Comparison of ENCODE assay signal across 2 cellular contexts in genomic region chr11:76237914-76238313, GRCh38.
TF ChIP-seq lines count a peak whose summit lies in the region.

No MANE protein-coding gene starts in this region.

TF ChIP-seq in IMR-90, 13 proteins besides CTCF, POLR2A, EP300 and RAD21:
- TF ChIP-seq CHD1 (IDR thresholded peaks at IDR 0.05; ENCODE audit: low read depth, low read length) (no peak), RCOR1 (IDR thresholded peaks at IDR 0.05; ENCODE audit: insufficient replicate concordance, low read length) (no peak), RFX5 (IDR thresholded peaks at IDR 0.05; ENCODE audit: low read depth, low read length) (no peak), CEBPB (IDR thresholded peaks at IDR 0.05; ENCODE audit: low read depth, low read length) (no peak), BHLHE40 (IDR thresholded peaks at IDR 0.05; ENCODE audit: low read depth, low read length) (no peak), ELK1 (IDR thresholded peaks at IDR 0.05; ENCODE audit: borderline replicate concordance, low read depth, low read length) (no peak), USF2 (IDR thresholded peaks at IDR 0.05; ENCODE audit: low read depth, low read length) (no peak), MAFK (IDR thresholded peaks at IDR 0.05; ENCODE audit: low read depth, low read length) (no peak), MAZ (IDR thresholded peaks at IDR 0.05; ENCODE audit: borderline replicate concordance, low read depth, low read length) (no peak), MXI1 (IDR thresholded peaks at IDR 0.05; ENCODE audit: borderline replicate concordance, low read depth, low read length) (no peak), NFE2L2 (IDR thresholded peaks at IDR 0.05; ENCODE audit: low read depth, low read length) (no peak), FOS (IDR thresholded peaks at IDR 0.05; ENCODE audit: low read depth, low read length) (no peak), SMC3 (IDR thresholded peaks at IDR 0.05; ENCODE audit: low read depth, low read length) (no peak)

TF ChIP-seq in K562, 482 proteins besides CTCF, POLR2A, EP300 and RAD21 (continues in another document):
- TF ChIP-seq SMARCA5 (IDR thresholded peaks at IDR 0.05), result peak; percentile 77; the same call in 1 of the 2 replicates
- peak; percentile 99 for TF ChIP-seq ZFP36 (IDR thresholded peaks at IDR 0.05; ENCODE audit: low read depth, low read length, partially characterized antibody)
- TF ChIP-seq NFE2 (IDR thresholded peaks at IDR 0.05; ENCODE audit: low read depth), result no peak
- TF ChIP-seq ZNF436 (CRISPR knock-in tag; IDR thresholded peaks at IDR 0.05), result peak; percentile 94
- no peak for TF ChIP-seq CCNT2 (IDR thresholded peaks at IDR 0.05; ENCODE audit: borderline replicate concordance, extremely low read depth, insufficient read length, low read depth, low read length)
- TF ChIP-seq ZNF77 (CRISPR knock-in tag; IDR thresholded peaks at IDR 0.05), result no peak
- TF ChIP-seq VEZF1 (CRISPR knock-in tag; IDR thresholded peaks at IDR 0.05), result peak; percentile 50
- no peak for TF ChIP-seq TBL1XR1 (IDR thresholded peaks at IDR 0.05; ENCODE audit: low read length in 2 of 2)
- TF ChIP-seq ZNF146 (CRISPR knock-in tag; IDR thresholded peaks at IDR 0.05; ENCODE audit: unreplicated experiment), result no peak
- TF ChIP-seq CTCFL (IDR thresholded peaks at IDR 0.05; ENCODE audit: borderline replicate concordance, insufficient read depth, low read depth, low read length, poor library complexity, severe bottlenecking), result peak; percentile 12
- TF ChIP-seq RBM25 (IDR thresholded peaks at IDR 0.05; ENCODE audit: low read depth, low read length, severe bottlenecking), result peak; percentile 93
- TF ChIP-seq BCOR (IDR thresholded peaks at IDR 0.05), result peak; percentile 83
- TF ChIP-seq HDAC2 (IDR thresholded peaks at IDR 0.05), result peak; percentile 55; the same call in 1 of the 2 replicates
- TF ChIP-seq SPI1 (IDR thresholded peaks at IDR 0.05; ENCODE audit: borderline replicate concordance, low read depth, low read length), result peak; percentile 82
- TF ChIP-seq ZNF609 (CRISPR knock-in tag; IDR thresholded peaks at IDR 0.05; ENCODE audit: borderline replicate concordance), result no peak
- no peak for TF ChIP-seq E2F1 (CRISPR knock-in tag; IDR thresholded peaks at IDR 0.05)
- TF ChIP-seq RCOR1 (IDR thresholded peaks at IDR 0.05; ENCODE audit: borderline replicate concordance in 1 of 2, low read depth in 2 of 2, low read length in 2 of 2), result peak in 1 of 2 experiments; percentile 64; a peak in 1 of 4 replicates
- TF ChIP-seq ZNF274 (IDR thresholded peaks at IDR 0.05; ENCODE audit: borderline replicate concordance, low read depth, low read length), result no peak
- no peak for TF ChIP-seq EGR1 (conservative IDR thresholded peaks at IDR 0.05)
- peak; percentile 20; the same call in 1 of the 2 replicates for TF ChIP-seq ZNF316 (IDR thresholded peaks at IDR 0.05)
- TF ChIP-seq PKNOX1 (IDR thresholded peaks at IDR 0.05), result peak; percentile 67
- TF ChIP-seq BRD4 (IDR thresholded peaks at IDR 0.05), result no peak
- no peak for TF ChIP-seq RREB1 (CRISPR knock-in tag; IDR thresholded peaks at IDR 0.05)
- TF ChIP-seq KDM1A (IDR thresholded peaks at IDR 0.05), result peak; percentile 61 to 77
- TF ChIP-seq ZBTB11 (CRISPR knock-in tag; IDR thresholded peaks at IDR 0.05), result no peak
- no peak for TF ChIP-seq PTRF (tag; IDR thresholded peaks at IDR 0.05)
- no peak for TF ChIP-seq RNF2 (IDR thresholded peaks at IDR 0.05)
- TF ChIP-seq HDAC1 (IDR thresholded peaks at IDR 0.05), result 0 out of 4 replicates have a peak, but pooled peaks of 1 of the 2 experiments have one; percentile 26
- no peak for TF ChIP-seq SLC30A9 (CRISPR knock-in tag; IDR thresholded peaks at IDR 0.05)
- TF ChIP-seq PTTG1 (tag; IDR thresholded peaks at IDR 0.05; ENCODE audit: low read depth), result no peak
- no peak for TF ChIP-seq SNIP1 (IDR thresholded peaks at IDR 0.05; ENCODE audit: low read depth)
- TF ChIP-seq TGIF2 (CRISPR knock-in tag; IDR thresholded peaks at IDR 0.05), result no peak
